In genomic region chr16:20595068-20595467, GRCh38 we compare ENCODE assay signal across 4 cellular contexts. TPM values are rescaled to one million over a fixed set of nuclear protein-coding genes. Genes with fewer than 3 reads are reported as not detected.
"Had no signal": no experiment of that assay in that cellular context is flagged by ENCODE, and none has a peak within 500 bp of the region (broad histone marks: within the 10 kb centered on the region; RNA-seq: fewer than 3 reads in every experiment).

No MANE protein-coding gene starts in this region.

RNA-seq across cellular contexts. Expression of gene ACSM2B, which starts 18.9 kb away (rescaled TPM):
- total RNA-seq: LHCN-M2, M059J, MCF 10A, NCI-H460 had no signal
